In genomic region chr1:125065092-125065820, GRCh38 we compare ENCODE assay signal across 23 cellular contexts.
DNase-seq lines count a peak whose midpoint lies in the region; ATAC-seq and TF ChIP-seq lines count a peak whose summit lies in the region.
"Had no signal": no experiment of that assay in that cellular context is flagged by ENCODE, and none has a peak within 500 bp of the region (broad histone marks: within the 10 kb centered on the region; RNA-seq: fewer than 3 reads in every experiment).

No MANE protein-coding gene starts in this region.

- peak overlapping the region; percentile 28 for H3K27ac Mint-ChIP-seq in activated naive CD4-positive, alpha-beta T cell treated with anti-CD3 and anti-CD28 coated beads, Interleukin-2, amount 10 ng/mL, durations not matched to agents 7 days and 5 days
- H3K27ac Mint-ChIP-seq in chondrocyte (ENCODE audit: unreplicated experiment): no peak overlapping the region
- H3K27ac Mint-ChIP-seq in activated CD4-positive, alpha-beta T cell treated with anti-CD3 and anti-CD28 coated beads, Interleukin-2, amount 10 ng/mL, durations not matched to agents 7 days and 5 days: no peak overlapping the region
- H3K27ac Mint-ChIP-seq: CD8-positive, alpha-beta memory T cell; HFFc6 had no signal

- H3K27ac ChIP-seq in upper lobe of right lung: no peak overlapping the region
- H3K27ac ChIP-seq: C4-2B had no signal

- intact Hi-C loops in posterior vena cava (cut with DNase I) (no loop called here), upper lobe of right lung (cut with DNase I) (no loop called here)

- H3K4me1 ChIP-seq in upper lobe of right lung: no peaks in the 10 kb centered on the region

- ATAC-seq in upper lobe of right lung (no peak), GM21737 (IDR thresholded peaks at IDR 0.05; ENCODE audit: unreplicated experiment) (no peak)

- H3K9me3 ChIP-seq in upper lobe of right lung: peaks cover under 1% of the 10 kb centered on the region

- CTCF ChIA-PET in activated naive CD4-positive, alpha-beta T cell treated with anti-CD3 and anti-CD28 coated beads, Interleukin-2, amount 10 ng/mL, durations not matched to agents 7 days and 5 days (lab: Charles Lee): no interaction called here
- CTCF ChIA-PET in activated CD4-positive, alpha-beta T cell treated with anti-CD3 and anti-CD28 coated beads, Interleukin-2, amount 10 ng/mL, durations not matched to agents 7 days and 5 days (lab: Charles Lee): no interaction called here

- H3K36me3 Mint-ChIP-seq in activated naive CD4-positive, alpha-beta T cell treated with anti-CD3 and anti-CD28 coated beads, Interleukin-2, amount 10 ng/mL, durations not matched to agents 7 days and 5 days: peaks cover 1% of the 10 kb centered on the region
- peaks cover 10% of the 10 kb centered on the region for H3K36me3 Mint-ChIP-seq in chondrocyte (ENCODE audit: low read depth)
- peaks cover 6% of the 10 kb centered on the region for H3K36me3 Mint-ChIP-seq in activated CD4-positive, alpha-beta T cell treated with anti-CD3 and anti-CD28 coated beads, Interleukin-2, amount 10 ng/mL, durations not matched to agents 7 days and 5 days (ENCODE audit: low read depth)

- no peaks in the 10 kb centered on the region for H3K27me3 Mint-ChIP-seq in activated naive CD4-positive, alpha-beta T cell treated with anti-CD3 and anti-CD28 coated beads, Interleukin-2, amount 10 ng/mL, durations not matched to agents 7 days and 5 days
- H3K27me3 Mint-ChIP-seq in chondrocyte (ENCODE audit: low read depth): no peaks in the 10 kb centered on the region
- H3K27me3 Mint-ChIP-seq in activated CD4-positive, alpha-beta T cell treated with anti-CD3 and anti-CD28 coated beads, Interleukin-2, amount 10 ng/mL, durations not matched to agents 7 days and 5 days: no peaks in the 10 kb centered on the region

- no peak overlapping the region for H3K4me3 Mint-ChIP-seq in activated naive CD4-positive, alpha-beta T cell treated with anti-CD3 and anti-CD28 coated beads, Interleukin-2, amount 10 ng/mL, durations not matched to agents 7 days and 5 days
- no peak overlapping the region for H3K4me3 Mint-ChIP-seq in chondrocyte (ENCODE audit: unreplicated experiment)
- H3K4me3 Mint-ChIP-seq in activated CD4-positive, alpha-beta T cell treated with anti-CD3 and anti-CD28 coated beads, Interleukin-2, amount 10 ng/mL, durations not matched to agents 7 days and 5 days: no peak overlapping the region
- H3K4me3 Mint-ChIP-seq: CD8-positive, alpha-beta memory T cell; HFFc6 had no signal

- POLR2A ChIA-PET in activated CD4-positive, alpha-beta T cell treated with anti-CD3 and anti-CD28 coated beads, Interleukin-2, amount 10 ng/mL, durations not matched to agents 7 days and 5 days (lab: Charles Lee): no interaction called here

- H3K36me3 ChIP-seq in upper lobe of right lung: no peaks in the 10 kb centered on the region

- TF ChIP-seq CTCF in chondrocyte (IDR thresholded peaks at IDR 0.05) (no peak), upper lobe of right lung (IDR thresholded peaks at IDR 0.05) (no peak), GM10266 (IDR thresholded peaks at IDR 0.05; ENCODE audit: control insufficient read depth, insufficient read depth, low read depth, missing control alignments) (no peak)

- no peak overlapping the region for H3K4me3 ChIP-seq in upper lobe of right lung

- DNase-seq in activated naive CD4-positive, alpha-beta T cell treated with anti-CD3 and anti-CD28 coated beads, Interleukin-2, amount 10 ng/mL, durations not matched to agents 7 days and 5 days: no peak
- DNase-seq in activated naive CD4-positive, alpha-beta T cell treated with Interleukin-2 at 50 U/mL for 16 hours: no peak
- DNase-seq in chondrocyte (ENCODE audit: low spot score) (peak; percentile 89), posterior vena cava (ENCODE audit: low spot score) (peak; percentile 70), upper lobe of right lung (peak; percentile 57), GM10266 (ENCODE audit: extremely low spot score) (no peak)
- DNase-seq in activated CD4-positive, alpha-beta T cell treated with anti-CD3 and anti-CD28 coated beads, Interleukin-2, amount 10 ng/mL, durations not matched to agents 7 days and 5 days: no peak
- DNase-seq: Calu3, DMS153, GDM1, H7, HFFc6, KBM-7, MM.1S, NCI-H1048, NCI-H1417 treated with DMSO at 0.1 percent for 48 hours, NCI-H187, NCI-H446 treated with DMSO at 0.1 percent for 48 hours, NCI-H526 treated with DMSO at 0.1 percent for 48 hours, SHP77 treated with DMSO at 0.1 percent for 48 hours had no signal

- H3K4me1 Mint-ChIP-seq in activated naive CD4-positive, alpha-beta T cell treated with anti-CD3 and anti-CD28 coated beads, Interleukin-2, amount 10 ng/mL, durations not matched to agents 7 days and 5 days: no peaks in the 10 kb centered on the region
- no peaks in the 10 kb centered on the region for H3K4me1 Mint-ChIP-seq in chondrocyte (ENCODE audit: low read depth)
- H3K4me1 Mint-ChIP-seq in activated CD4-positive, alpha-beta T cell treated with anti-CD3 and anti-CD28 coated beads, Interleukin-2, amount 10 ng/mL, durations not matched to agents 7 days and 5 days: no peaks in the 10 kb centered on the region
- H3K4me1 Mint-ChIP-seq: CD8-positive, alpha-beta memory T cell had no signal

- peaks cover 43% of the 10 kb centered on the region for H3K9me3 Mint-ChIP-seq in activated naive CD4-positive, alpha-beta T cell treated with anti-CD3 and anti-CD28 coated beads, Interleukin-2, amount 10 ng/mL, durations not matched to agents 7 days and 5 days
- H3K9me3 Mint-ChIP-seq in chondrocyte (ENCODE audit: low read depth): peaks cover 38% of the 10 kb centered on the region
- peaks cover 36% of the 10 kb centered on the region for H3K9me3 Mint-ChIP-seq in activated CD4-positive, alpha-beta T cell treated with anti-CD3 and anti-CD28 coated beads, Interleukin-2, amount 10 ng/mL, durations not matched to agents 7 days and 5 days

- H3K27me3 ChIP-seq in upper lobe of right lung: no peaks in the 10 kb centered on the region

Comparison
In these comparisons a context has a peak if more than half of its experiments do, and no peak if none do; other contexts are left out.
1. DNase-seq: peak in chondrocyte (single experiment), posterior vena cava (single experiment) and upper lobe of right lung (single experiment); none in activated naive CD4-positive, alpha-beta T cell treated with anti-CD3 and anti-CD28 coated beads, Interleukin-2, amount 10 ng/mL, durations not matched to agents 7 days and 5 days (single experiment), activated naive CD4-positive, alpha-beta T cell treated with Interleukin-2 at 50 U/mL for 16 hours (single experiment), GM10266 (single experiment) and activated CD4-positive, alpha-beta T cell treated with anti-CD3 and anti-CD28 coated beads, Interleukin-2, amount 10 ng/mL, durations not matched to agents 7 days and 5 days (single experiment).